ENCODE assay signal across 22 cellular contexts in genomic region chr7:104397442-104397841, GRCh38.
"Had no signal": no experiment of that assay in that cellular context is flagged by ENCODE, and none has a peak within 500 bp of the region (broad histone marks: within the 10 kb centered on the region; RNA-seq: fewer than 3 reads in every experiment).

No MANE protein-coding gene starts in this region.

- H3K9me3 Mint-ChIP-seq: neural progenitor cell; stimulated activated naive B cell treated with anti-CD40 and anti-IgM and Interleukin-4, amounts not matched to agents 10 μg/mL and 1 μg/mL and 100 μg/mL, for 72 hours had no signal

- DNase-seq: cortex of kidney; dorsolateral prefrontal cortex; effector CD8-positive, alpha-beta T cell; gastrocnemius medialis; heart right ventricle; kidney; mammary epithelial cell; natural killer cell; nucleus accumbens; ovary; sigmoid colon; stimulated activated CD4-positive, alpha-beta T cell treated with anti-CD3 and anti-CD28 coated beads, Interleukin-2, amount 100 ng/mL, for 24 hours; stimulated activated CD4-positive, alpha-beta T cell treated with anti-CD3 and anti-CD28 coated beads, Interleukin-4, amount 100 ng/mL, for 4 hours; stimulated activated naive B cell treated with anti-CD40 and anti-IgM and Interleukin-4, amounts not matched to agents 10 μg/mL and 1 μg/mL and 100 μg/mL, for 72 hours; stomach; substantia nigra; trophoblast cell had no signal

- H3K27ac Mint-ChIP-seq: natural killer cell; neural progenitor cell; stimulated activated naive B cell treated with anti-CD40 and anti-IgM and Interleukin-4, amounts not matched to agents 10 μg/mL and 1 μg/mL and 100 μg/mL, for 72 hours had no signal

- H2AFZ ChIP-seq: neural progenitor cell had no signal

- H3K27me3 ChIP-seq: gastrocnemius medialis, neural progenitor cell, ovary, right atrium auricular region, sigmoid colon, stomach had no signal

- H3K27ac ChIP-seq: dorsolateral prefrontal cortex, gastrocnemius medialis, heart right ventricle, neural progenitor cell, ovary, right atrium auricular region, sigmoid colon, skin epidermis, stomach had no signal

- H3K4me1 ChIP-seq: gastrocnemius medialis, heart right ventricle, neural progenitor cell, right atrium auricular region, sigmoid colon, stomach had no signal

- H3K36me3 Mint-ChIP-seq: natural killer cell; neural progenitor cell; stimulated activated naive B cell treated with anti-CD40 and anti-IgM and Interleukin-4, amounts not matched to agents 10 μg/mL and 1 μg/mL and 100 μg/mL, for 72 hours had no signal

- H3K4me3 ChIP-seq: dorsolateral prefrontal cortex, gastrocnemius medialis, heart right ventricle, neural progenitor cell, ovary, right atrium auricular region, sigmoid colon, skin epidermis, stomach had no signal

- H3K4me1 Mint-ChIP-seq: natural killer cell; neural progenitor cell; stimulated activated naive B cell treated with anti-CD40 and anti-IgM and Interleukin-4, amounts not matched to agents 10 μg/mL and 1 μg/mL and 100 μg/mL, for 72 hours had no signal

- H3K4me2 ChIP-seq: neural progenitor cell had no signal

- ATAC-seq: esophagus mucosa; gastrocnemius medialis; heart right ventricle; left lobe of liver; natural killer cell; stimulated activated naive B cell treated with anti-CD40 and anti-IgM and Interleukin-4, amounts not matched to agents 10 μg/mL and 1 μg/mL and 100 μg/mL, for 72 hours had no signal

- H3K36me3 ChIP-seq: gastrocnemius medialis, heart right ventricle, neural progenitor cell, ovary, right atrium auricular region, sigmoid colon, stomach had no signal

- H3K4me3 Mint-ChIP-seq: natural killer cell; neural progenitor cell; stimulated activated naive B cell treated with anti-CD40 and anti-IgM and Interleukin-4, amounts not matched to agents 10 μg/mL and 1 μg/mL and 100 μg/mL, for 72 hours had no signal

- H3K9ac ChIP-seq: neural progenitor cell had no signal

- H3K9me3 ChIP-seq: gastrocnemius medialis, ovary, right atrium auricular region, sigmoid colon, stomach had no signal
